ENCODE assay signal across 10 cellular contexts in genomic region chr2:170761572-170761971, GRCh38. TPM values are rescaled to one million over a fixed set of nuclear protein-coding genes. Genes with fewer than 3 reads are reported as not detected.
"Had no signal": no experiment of that assay in that cellular context is flagged by ENCODE, and none has a peak within 500 bp of the region (broad histone marks: within the 10 kb centered on the region; RNA-seq: fewer than 3 reads in every experiment).

No MANE protein-coding gene starts in this region.

- H3K4me3 Mint-ChIP-seq: IgD-negative memory B cell had no signal

- H3K4me1 Mint-ChIP-seq: IgD-negative memory B cell had no signal

- H3K9me3 Mint-ChIP-seq: IgD-negative memory B cell had no signal

- ATAC-seq: HepG2 had no signal

- FAIRE-seq: HepG2, HTR-8/SVneo had no signal

- H3K9ac ChIP-seq: KMS-11 had no signal

- H3K27ac Mint-ChIP-seq: IgD-negative memory B cell had no signal

- DNase-seq: IMR-90, KBM-7, KG1 had no signal

- H3K4me2 ChIP-seq: KMS-11 had no signal

- H3K36me3 Mint-ChIP-seq: IgD-negative memory B cell had no signal

- H3K27ac ChIP-seq: HL-60, KMS-11 had no signal

RNA-seq across cellular contexts. Expression of gene ERICH2, which starts 8.6 kb away (rescaled TPM):
- total RNA-seq: HepG2, HT-29, HT1080, IMR-90 had no signal
- polyA plus RNA-seq: HepG2, IgD-negative memory B cell, IMR-90 had no signal

RNA-seq across cellular contexts. Expression of gene SP5, which starts 46.4 kb away (rescaled TPM):
- total RNA-seq: HT1080, IMR-90 had no signal
- polyA plus RNA-seq: IgD-negative memory B cell, IMR-90 had no signal

RNA-seq across cellular contexts. Expression of gene GAD1, which starts 55.1 kb away (rescaled TPM):
- total RNA-seq: IMR-90 had no signal
- polyA plus RNA-seq: IgD-negative memory B cell, IMR-90 had no signal
